ENCODE assay signal across 2 cellular contexts in the genomic region with DNA sequence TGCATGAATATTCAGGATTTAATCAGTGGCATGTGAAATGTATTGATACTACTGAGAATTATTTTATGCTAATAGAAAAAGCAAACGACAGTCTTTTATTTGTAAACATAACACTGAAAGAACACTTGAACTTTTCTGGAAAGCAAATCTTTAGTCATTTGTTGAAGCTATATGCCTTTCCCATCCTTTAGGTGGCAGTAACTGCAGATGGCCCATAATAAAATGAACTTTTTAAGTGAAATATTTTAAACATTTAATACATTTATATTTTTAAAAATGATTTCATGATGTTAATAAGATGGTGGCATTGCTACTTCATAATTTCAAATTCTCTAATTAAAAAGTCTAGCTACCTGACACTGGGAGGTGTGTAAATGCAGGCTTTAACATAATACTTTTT.
TF ChIP-seq lines count a peak whose summit lies in the region.

No MANE protein-coding gene starts in this region.

TF ChIP-seq in A549, 52 proteins besides CTCF, POLR2A, EP300 and RAD21:
- TF ChIP-seq PHF8 (IDR thresholded peaks at IDR 0.05; ENCODE audit: borderline replicate concordance, low read depth) (no peak), SMC3 (IDR thresholded peaks at IDR 0.05) (0 out of 3 replicates have a peak, but pooled peaks have one; percentile 20)

TF ChIP-seq in GM12878, 131 proteins besides CTCF, POLR2A, EP300 and RAD21:
- TF ChIP-seq SUPT20H (IDR thresholded peaks at IDR 0.05; ENCODE audit: borderline replicate concordance, control insufficient read depth, low read depth, low read length), result no peak
- TF ChIP-seq, protein P1, sequence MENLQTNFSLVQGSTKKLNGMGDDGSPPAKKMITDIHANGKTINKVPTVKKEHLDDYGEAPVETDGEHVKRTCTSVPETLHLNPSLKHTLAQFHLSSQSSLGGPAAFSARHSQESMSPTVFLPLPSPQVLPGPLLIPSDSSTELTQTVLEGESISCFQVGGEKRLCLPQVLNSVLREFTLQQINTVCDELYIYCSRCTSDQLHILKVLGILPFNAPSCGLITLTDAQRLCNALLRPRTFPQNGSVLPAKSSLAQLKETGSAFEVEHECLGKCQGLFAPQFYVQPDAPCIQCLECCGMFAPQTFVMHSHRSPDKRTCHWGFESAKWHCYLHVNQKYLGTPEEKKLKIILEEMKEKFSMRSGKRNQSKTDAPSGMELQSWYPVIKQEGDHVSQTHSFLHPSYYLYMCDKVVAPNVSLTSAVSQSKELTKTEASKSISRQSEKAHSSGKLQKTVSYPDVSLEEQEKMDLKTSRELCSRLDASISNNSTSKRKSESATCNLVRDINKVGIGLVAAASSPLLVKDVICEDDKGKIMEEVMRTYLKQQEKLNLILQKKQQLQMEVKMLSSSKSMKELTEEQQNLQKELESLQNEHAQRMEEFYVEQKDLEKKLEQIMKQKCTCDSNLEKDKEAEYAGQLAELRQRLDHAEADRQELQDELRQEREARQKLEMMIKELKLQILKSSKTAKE (IDR thresholded peaks at IDR 0.05; ENCODE audit: low read depth, poor library complexity, severe bottlenecking), result no peak
- TF ChIP-seq, protein P2, sequence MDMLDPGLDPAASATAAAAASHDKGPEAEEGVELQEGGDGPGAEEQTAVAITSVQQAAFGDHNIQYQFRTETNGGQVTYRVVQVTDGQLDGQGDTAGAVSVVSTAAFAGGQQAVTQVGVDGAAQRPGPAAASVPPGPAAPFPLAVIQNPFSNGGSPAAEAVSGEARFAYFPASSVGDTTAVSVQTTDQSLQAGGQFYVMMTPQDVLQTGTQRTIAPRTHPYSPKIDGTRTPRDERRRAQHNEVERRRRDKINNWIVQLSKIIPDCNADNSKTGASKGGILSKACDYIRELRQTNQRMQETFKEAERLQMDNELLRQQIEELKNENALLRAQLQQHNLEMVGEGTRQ (IDR thresholded peaks at IDR 0.05; ENCODE audit: borderline replicate concordance, low read depth, low read length), result no peak
- no peak for TF ChIP-seq CHD4 (IDR thresholded peaks at IDR 0.05)
- TF ChIP-seq, protein P3, sequence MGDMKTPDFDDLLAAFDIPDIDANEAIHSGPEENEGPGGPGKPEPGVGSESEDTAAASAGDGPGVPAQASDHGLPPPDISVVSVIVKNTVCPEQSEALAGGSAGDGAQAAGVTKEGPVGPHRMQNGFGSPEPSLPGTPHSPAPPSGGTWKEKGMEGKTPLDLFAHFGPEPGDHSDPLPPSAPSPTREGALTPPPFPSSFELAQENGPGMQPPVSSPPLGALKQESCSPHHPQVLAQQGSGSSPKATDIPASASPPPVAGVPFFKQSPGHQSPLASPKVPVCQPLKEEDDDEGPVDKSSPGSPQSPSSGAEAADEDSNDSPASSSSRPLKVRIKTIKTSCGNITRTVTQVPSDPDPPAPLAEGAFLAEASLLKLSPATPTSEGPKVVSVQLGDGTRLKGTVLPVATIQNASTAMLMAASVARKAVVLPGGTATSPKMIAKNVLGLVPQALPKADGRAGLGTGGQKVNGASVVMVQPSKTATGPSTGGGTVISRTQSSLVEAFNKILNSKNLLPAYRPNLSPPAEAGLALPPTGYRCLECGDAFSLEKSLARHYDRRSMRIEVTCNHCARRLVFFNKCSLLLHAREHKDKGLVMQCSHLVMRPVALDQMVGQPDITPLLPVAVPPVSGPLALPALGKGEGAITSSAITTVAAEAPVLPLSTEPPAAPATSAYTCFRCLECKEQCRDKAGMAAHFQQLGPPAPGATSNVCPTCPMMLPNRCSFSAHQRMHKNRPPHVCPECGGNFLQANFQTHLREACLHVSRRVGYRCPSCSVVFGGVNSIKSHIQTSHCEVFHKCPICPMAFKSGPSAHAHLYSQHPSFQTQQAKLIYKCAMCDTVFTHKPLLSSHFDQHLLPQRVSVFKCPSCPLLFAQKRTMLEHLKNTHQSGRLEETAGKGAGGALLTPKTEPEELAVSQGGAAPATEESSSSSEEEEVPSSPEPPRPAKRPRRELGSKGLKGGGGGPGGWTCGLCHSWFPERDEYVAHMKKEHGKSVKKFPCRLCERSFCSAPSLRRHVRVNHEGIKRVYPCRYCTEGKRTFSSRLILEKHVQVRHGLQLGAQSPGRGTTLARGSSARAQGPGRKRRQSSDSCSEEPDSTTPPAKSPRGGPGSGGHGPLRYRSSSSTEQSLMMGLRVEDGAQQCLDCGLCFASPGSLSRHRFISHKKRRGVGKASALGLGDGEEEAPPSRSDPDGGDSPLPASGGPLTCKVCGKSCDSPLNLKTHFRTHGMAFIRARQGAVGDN (IDR thresholded peaks at IDR 0.05), result no peak
